Comparison of ENCODE assay signal across 18 cellular contexts in the genomic region with DNA sequence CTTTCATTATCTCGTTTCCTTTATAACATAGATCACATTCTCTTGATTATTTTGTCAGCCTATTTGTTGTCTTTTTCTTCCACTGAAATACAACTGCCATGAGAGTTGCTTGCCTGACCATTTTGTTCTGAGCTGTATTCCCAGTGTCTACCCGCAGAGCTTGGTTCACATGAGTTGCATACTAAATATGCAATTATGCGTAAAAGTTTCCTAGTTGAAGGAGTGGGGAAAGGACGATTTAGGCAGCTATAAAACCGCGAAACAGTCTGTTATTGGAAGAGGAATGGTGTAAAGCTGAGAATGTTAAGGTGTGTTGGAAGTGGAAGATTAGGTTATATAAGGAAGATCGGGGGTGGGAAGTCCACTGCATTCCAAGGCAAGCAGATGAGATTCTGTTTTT. TPM values are rescaled to one million over a fixed set of nuclear protein-coding genes. Genes with fewer than 3 reads are reported as not detected.
DNase-seq lines count a peak whose midpoint lies in the region; ATAC-seq and TF ChIP-seq lines count a peak whose summit lies in the region.
"Had no signal": no experiment of that assay in that cellular context is flagged by ENCODE, and none has a peak within 500 bp of the region (broad histone marks: within the 10 kb centered on the region; RNA-seq: fewer than 3 reads in every experiment).

No MANE protein-coding gene starts in this region.

- TF ChIP-seq CTCF in natural killer cell (IDR thresholded peaks at IDR 0.05) (no peak), Peyer's patch (IDR thresholded peaks at IDR 0.05) (no peak), mucosa of descending colon (IDR thresholded peaks at IDR 0.05) (no peak)

- H3K27me3 Mint-ChIP-seq in natural killer cell (ENCODE audit: low read depth in 2 of 2): no peaks in the 10 kb centered on the region
- H3K27me3 Mint-ChIP-seq in natural killer cell treated with Interleukin-12 subunit alpha and Interleukin-12 subunit beta and Interleukin-15 and Interleukin-18, amount 100 ng/mL, for 72 hours: no peaks in the 10 kb centered on the region
- H3K27me3 Mint-ChIP-seq in naive thymus-derived CD4-positive, alpha-beta T cell: no peaks in the 10 kb centered on the region
- H3K27me3 Mint-ChIP-seq: B cell had no signal

- POLR2A ChIA-PET in naive thymus-derived CD4-positive, alpha-beta T cell (lab: Charles Lee): interaction anchor here (1.4 kb wide), 1 partner anchor 9 kb away, joined by 8 read pairs; the partner anchor contains the start of gene TBPL1

- H3K4me1 ChIP-seq in naive thymus-derived CD4-positive, alpha-beta T cell (ENCODE audit: control insufficient read depth in 2 of 2, insufficient read depth in 2 of 2, low read length in 2 of 2): peaks cover 4 to 7% of the 10 kb centered on the region in 2 donors
- peaks cover 0 to 11% (median 0%) of the 10 kb centered on the region in 4 donors for H3K4me1 ChIP-seq in Peyer's patch
- H3K4me1 ChIP-seq in mucosa of descending colon (ENCODE audit: low read depth): peaks cover 17% of the 10 kb centered on the region
- H3K4me1 ChIP-seq: Caco-2 had no signal

- CTCF ChIA-PET in naive thymus-derived CD4-positive, alpha-beta T cell (lab: Charles Lee): interaction anchor here (1.9 kb wide), 1 partner anchor 12 kb away, joined by 5 read pairs; no protein-coding TSS in a partner anchor

- no peaks in the 10 kb centered on the region for H3K9me3 Mint-ChIP-seq in natural killer cell
- H3K9me3 Mint-ChIP-seq in natural killer cell treated with Interleukin-12 subunit alpha and Interleukin-12 subunit beta and Interleukin-15 and Interleukin-18, amount 100 ng/mL, for 72 hours: no peaks in the 10 kb centered on the region
- H3K9me3 Mint-ChIP-seq in naive thymus-derived CD4-positive, alpha-beta T cell: no peaks in the 10 kb centered on the region
- H3K9me3 Mint-ChIP-seq: H9 had no signal

- no peak for TF ChIP-seq POLR2A in Peyer's patch (IDR thresholded peaks at IDR 0.05)

- H3K27ac ChIP-seq in caudate nucleus (ENCODE audit: low read depth, low read length): peak overlapping the region; percentile 11
- H3K27ac ChIP-seq in naive thymus-derived CD4-positive, alpha-beta T cell (ENCODE audit: low read depth, low read length): no peak overlapping the region
- H3K27ac ChIP-seq in Peyer's patch: no peak overlapping the region
- H3K27ac ChIP-seq: HL-60 had no signal

- intact Hi-C loops in natural killer cell (cut with micrococcal nuclease) (no loop called here), mucosa of descending colon (cut with DNase I, micrococcal nuclease) (no loop called here)
- intact Hi-C loops in naive thymus-derived CD4-positive, alpha-beta T cell (cut with micrococcal nuclease): loop anchor here in 1 of 2 donors (1.0 kb wide), 1 partner anchor 8 kb away; no protein-coding TSS in a partner anchor

- H3K4me3 ChIP-seq in naive thymus-derived CD4-positive, alpha-beta T cell (ENCODE audit: low read length): no peak overlapping the region
- H3K4me3 ChIP-seq in Peyer's patch: no peak overlapping the region
- H3K4me3 ChIP-seq in mucosa of descending colon: no peak overlapping the region

- peaks cover 80 to 84% of the 10 kb centered on the region in 2 donors for H3K4me1 Mint-ChIP-seq in natural killer cell
- H3K4me1 Mint-ChIP-seq in natural killer cell treated with Interleukin-12 subunit alpha and Interleukin-12 subunit beta and Interleukin-15 and Interleukin-18, amount 100 ng/mL, for 72 hours (ENCODE audit: low read depth in 2 of 2): peaks cover 57 to 71% of the 10 kb centered on the region in 2 donors
- peaks cover 37 to 96% (median 84%) of the 10 kb centered on the region in 7 donors for H3K4me1 Mint-ChIP-seq in naive thymus-derived CD4-positive, alpha-beta T cell

- H3K36me3 ChIP-seq in naive thymus-derived CD4-positive, alpha-beta T cell (ENCODE audit: control insufficient read depth in 2 of 3, insufficient read depth in 3 of 3, low read length in 3 of 3): no peaks in the 10 kb centered on the region
- H3K36me3 ChIP-seq in Peyer's patch: no peaks in the 10 kb centered on the region
- H3K36me3 ChIP-seq in mucosa of descending colon (ENCODE audit: low read depth): no peaks in the 10 kb centered on the region

- H3K9me3 ChIP-seq in naive thymus-derived CD4-positive, alpha-beta T cell (ENCODE audit: control insufficient read depth in 2 of 3, low read length in 3 of 3): no peaks in the 10 kb centered on the region
- H3K9me3 ChIP-seq in Peyer's patch (no peaks in the 10 kb centered on the region), mucosa of descending colon (no peaks in the 10 kb centered on the region)
- H3K9me3 ChIP-seq: Caco-2 had no signal

- peak overlapping the region; percentile 2 to 42 for H3K27ac Mint-ChIP-seq in natural killer cell
- no peak overlapping the region for H3K27ac Mint-ChIP-seq in natural killer cell treated with Interleukin-12 subunit alpha and Interleukin-12 subunit beta and Interleukin-15 and Interleukin-18, amount 100 ng/mL, for 72 hours
- H3K27ac Mint-ChIP-seq in naive thymus-derived CD4-positive, alpha-beta T cell: peak overlapping the region in 6 of 9 donors; percentile 2 to 61 (median 12)
- H3K27ac Mint-ChIP-seq: B cell had no signal

- no peak overlapping the region for H3K4me3 Mint-ChIP-seq in natural killer cell
- no peak overlapping the region for H3K4me3 Mint-ChIP-seq in natural killer cell treated with Interleukin-12 subunit alpha and Interleukin-12 subunit beta and Interleukin-15 and Interleukin-18, amount 100 ng/mL, for 72 hours
- H3K4me3 Mint-ChIP-seq in naive thymus-derived CD4-positive, alpha-beta T cell: no peak overlapping the region
- H3K4me3 Mint-ChIP-seq: B cell, H9 had no signal

- no peaks in the 10 kb centered on the region for H3K36me3 Mint-ChIP-seq in natural killer cell
- H3K36me3 Mint-ChIP-seq in natural killer cell treated with Interleukin-12 subunit alpha and Interleukin-12 subunit beta and Interleukin-15 and Interleukin-18, amount 100 ng/mL, for 72 hours: no peaks in the 10 kb centered on the region
- H3K36me3 Mint-ChIP-seq in naive thymus-derived CD4-positive, alpha-beta T cell: peaks cover 0 to 3% (median 0%) of the 10 kb centered on the region in 5 donors

- ATAC-seq in natural killer cell (no peak), mucosa of descending colon (no peak)
- no peak for ATAC-seq in natural killer cell treated with Interleukin-12 subunit alpha and Interleukin-12 subunit beta and Interleukin-15 and Interleukin-18, amount 100 ng/mL, for 72 hours
- ATAC-seq in naive thymus-derived CD4-positive, alpha-beta T cell: no peak

- DNase-seq in natural killer cell (no peak), caudate nucleus (lab: John Stamatoyannopoulos, UW) (no peak), Peyer's patch (no peak), activated T-cell treated with anti-CD3 and anti-CD28 coated beads for 4 hours (no peak), mucosa of descending colon (no peak)
- DNase-seq in natural killer cell treated with Interleukin-12 subunit alpha and Interleukin-12 subunit beta and Interleukin-15 and Interleukin-18, amount 100 ng/mL, for 72 hours (ENCODE audit: low spot score): no peak
- no peak for DNase-seq in naive thymus-derived CD4-positive, alpha-beta T cell
- DNase-seq: Caco-2, GDM1, H9, NCI-H1048, NCI-H1436, NCI-H2029, NCI-H345, NCI-H524 treated with DMSO at 0.1 percent for 48 hours, RPMI8226 had no signal

- H3K27me3 ChIP-seq in naive thymus-derived CD4-positive, alpha-beta T cell (ENCODE audit: control insufficient read depth in 2 of 2, insufficient read depth in 2 of 2, low read length in 2 of 2): no peaks in the 10 kb centered on the region
- H3K27me3 ChIP-seq in Peyer's patch: no peaks in the 10 kb centered on the region

RNA-seq across cellular contexts. Expression of gene TBPL1, which starts 8.8 kb away (rescaled TPM):
- total RNA-seq in natural killer cell (10 to 100 TPM; 54.8 to 71.0 (median 59.9) TPM), Peyer's patch (10 to 100 TPM in 1 of 4 donors, 1 to 10 TPM in 3; 4.0 to 35.5 (median 6.6) TPM), mucosa of descending colon (10 to 100 TPM; 16.6 to 25.4 (median 23.3) TPM)
- total RNA-seq in natural killer cell treated with Interleukin-12 subunit alpha and Interleukin-12 subunit beta and Interleukin-15 and Interleukin-18, amount 100 ng/mL, for 72 hours: 10 to 100 TPM; 46.6 to 54.4 TPM
- total RNA-seq in naive thymus-derived CD4-positive, alpha-beta T cell: 10 to 100 TPM; 21.0 to 34.7 (median 25.4) TPM
- polyA plus RNA-seq in naive thymus-derived CD4-positive, alpha-beta T cell: 10 to 100 TPM; 48.5 to 51.2 TPM

Comparison
In these comparisons a context has a peak if more than half of its experiments do, and no peak if none do; other contexts are left out.
1. H3K27ac Mint-ChIP-seq: peak in natural killer cell (2 of 2) and naive thymus-derived CD4-positive, alpha-beta T cell (6 of 9); none in natural killer cell treated with Interleukin-12 subunit alpha and Interleukin-12 subunit beta and Interleukin-15 and Interleukin-18, amount 100 ng/mL, for 72 hours (0 of 2).